In genomic region chr4:27913738-27914137, GRCh38 we compare ENCODE assay signal across 34 cellular contexts.
"Had no signal": no experiment of that assay in that cellular context is flagged by ENCODE, and none has a peak within 500 bp of the region (broad histone marks: within the 10 kb centered on the region; RNA-seq: fewer than 3 reads in every experiment).

No MANE protein-coding gene starts in this region.

- H3K9me3 ChIP-seq: MG63 had no signal

- H3K4me3 ChIP-seq: MG63 had no signal

- DNase-seq: Karpas-422, Kasumi-1, MG63, MM.1S, NCI-H1048, NCI-H1092, NCI-H1092 treated with DMSO at 0.1 percent for 48 hours, NCI-H1105, NCI-H1105 treated with DMSO at 0.1 percent for 48 hours, NCI-H1417, NCI-H1417 treated with DMSO at 0.1 percent for 48 hours, NCI-H1436, NCI-H1436 treated with DMSO at 0.1 percent for 48 hours, NCI-H146, NCI-H1694, NCI-H1694 treated with DMSO at 0.1 percent for 48 hours, NCI-H187, NCI-H187 treated with DMSO at 0.1 percent for 48 hours, NCI-H1930, NCI-H2029, NCI-H2029 treated with DMSO at 0.1 percent for 48 hours, NCI-H2081, NCI-H2081 treated with DMSO at 0.1 percent for 48 hours, NCI-H2107, NCI-H2171, NCI-H2171 treated with DMSO at 0.1 percent for 48 hours, NCI-H2227 treated with DMSO at 0.1 percent for 48 hours, NCI-H226, NCI-H345, NCI-H446, NCI-H446 treated with DMSO at 0.1 percent for 48 hours, NCI-H510A, NCI-H510A treated with DMSO at 0.1 percent for 48 hours, NCI-H524 had no signal

- H3K27me3 ChIP-seq: MG63 had no signal

- H3K36me3 ChIP-seq: MG63 had no signal
